In genomic region chr3:27589795-27590194, GRCh38 we compare ENCODE assay signal across 10 cellular contexts.
A peak's percentile ranks its signal among the peaks of the same experiment; 100 is the strongest.
DNase-seq lines count a peak whose midpoint lies in the region; ATAC-seq and TF ChIP-seq lines count a peak whose summit lies in the region.
"Had no signal": no experiment of that assay in that cellular context is flagged by ENCODE, and none has a peak within 500 bp of the region (broad histone marks: within the 10 kb centered on the region; RNA-seq: fewer than 3 reads in every experiment).

No MANE protein-coding gene starts in this region.

- H3K4me1 Mint-ChIP-seq in stimulated activated naive CD8-positive, alpha-beta T cell treated with anti-CD3 and anti-CD28 coated beads, Interleukin-15, Interleukin-2, amounts not matched to agents 100 ng/mL and 50 ng/mL, for 24 hours (ENCODE audit: low read depth): peaks cover 27% of the 10 kb centered on the region
- H3K4me1 Mint-ChIP-seq in stimulated activated naive CD8-positive, alpha-beta T cell treated with anti-CD3 and anti-CD28 coated beads, Interleukin-15, amount 100 ng/mL, for 72 hours: peaks cover 28% of the 10 kb centered on the region
- H3K4me1 Mint-ChIP-seq in naive thymus-derived CD4-positive, alpha-beta T cell: peaks cover 23 to 33% (median 26%) of the 10 kb centered on the region in 7 donors

- ATAC-seq in stimulated activated naive CD8-positive, alpha-beta T cell treated with anti-CD3 and anti-CD28 coated beads, Interleukin-15, amount 100 ng/mL, for 72 hours: no peak
- no peak for ATAC-seq in naive thymus-derived CD4-positive, alpha-beta T cell
- no peak for ATAC-seq in HG02623 (IDR thresholded peaks at IDR 0.05; ENCODE audit: unreplicated experiment)

- no peaks in the 10 kb centered on the region for H3K36me3 ChIP-seq in naive thymus-derived CD4-positive, alpha-beta T cell (ENCODE audit: control insufficient read depth in 2 of 3, insufficient read depth in 3 of 3, low read length in 3 of 3)
- no peaks in the 10 kb centered on the region for H3K36me3 ChIP-seq in adrenal gland (replicated peaks in 1 of 2)

- POLR2A ChIA-PET in naive thymus-derived CD4-positive, alpha-beta T cell (lab: Charles Lee): no interaction called here

- no peaks in the 10 kb centered on the region for H3K9me3 Mint-ChIP-seq in stimulated activated naive CD8-positive, alpha-beta T cell treated with anti-CD3 and anti-CD28 coated beads, Interleukin-15, Interleukin-2, amounts not matched to agents 100 ng/mL and 50 ng/mL, for 24 hours
- H3K9me3 Mint-ChIP-seq in stimulated activated naive CD8-positive, alpha-beta T cell treated with anti-CD3 and anti-CD28 coated beads, Interleukin-15, amount 100 ng/mL, for 72 hours: no peaks in the 10 kb centered on the region
- H3K9me3 Mint-ChIP-seq in naive thymus-derived CD4-positive, alpha-beta T cell: peaks cover 0 to 4% (median 0%) of the 10 kb centered on the region in 11 donors

- H3K27ac ChIP-seq in naive thymus-derived CD4-positive, alpha-beta T cell (ENCODE audit: low read depth, low read length): no peak overlapping the region
- H3K27ac ChIP-seq in adrenal gland: peak overlapping the region in 2 of 5 donors; percentile 21 to 64

- 71 to 86% (median 79%) methylated on average over 1 of the region's 1 CpG for WGBS in adrenal gland, 4 donors

- CTCF ChIA-PET in naive thymus-derived CD4-positive, alpha-beta T cell (lab: Charles Lee): no interaction called here

- no peaks in the 10 kb centered on the region for H3K27me3 ChIP-seq in naive thymus-derived CD4-positive, alpha-beta T cell (ENCODE audit: control insufficient read depth in 2 of 2, insufficient read depth in 2 of 2, low read length in 2 of 2)
- H3K27me3 ChIP-seq in adrenal gland: no peaks in the 10 kb centered on the region

- peak overlapping the region; percentile 69 for H3K27ac Mint-ChIP-seq in stimulated activated naive CD8-positive, alpha-beta T cell treated with anti-CD3 and anti-CD28 coated beads, Interleukin-15, Interleukin-2, amounts not matched to agents 100 ng/mL and 50 ng/mL, for 24 hours
- no peak overlapping the region for H3K27ac Mint-ChIP-seq in stimulated activated naive CD8-positive, alpha-beta T cell treated with anti-CD3 and anti-CD28 coated beads, Interleukin-15, amount 100 ng/mL, for 72 hours
- peak overlapping the region in 6 of 9 donors; percentile 4 to 78 (median 64) for H3K27ac Mint-ChIP-seq in naive thymus-derived CD4-positive, alpha-beta T cell
- H3K27ac Mint-ChIP-seq: B cell had no signal

- no peak for TF ChIP-seq POLR2A in adrenal gland (IDR thresholded peaks at IDR 0.05)

- no peak overlapping the region for H3K4me3 ChIP-seq in naive thymus-derived CD4-positive, alpha-beta T cell (ENCODE audit: low read length)
- no peak overlapping the region for H3K4me3 ChIP-seq in adrenal gland

- DNase-seq in stimulated activated naive CD8-positive, alpha-beta T cell treated with anti-CD3 and anti-CD28 coated beads, Interleukin-15, amount 100 ng/mL, for 72 hours: no peak
- DNase-seq in dedifferentiated amniotic fluid mesenchymal stem cell (ENCODE audit: extremely low spot score): peak; percentile 18
- no peak for DNase-seq in naive thymus-derived CD4-positive, alpha-beta T cell
- DNase-seq in NCI-H2196 (lab: John Stamatoyannopoulos, UW; ENCODE audit: unreplicated experiment): no peak
- no peak for DNase-seq in NCI-H1930 (lab: John Stamatoyannopoulos, UW)
- DNase-seq in adrenal gland: no peak
- DNase-seq: NCI-H2029 treated with DMSO at 0.1 percent for 48 hours had no signal

- no peaks in the 10 kb centered on the region for H3K9me3 ChIP-seq in naive thymus-derived CD4-positive, alpha-beta T cell (ENCODE audit: control insufficient read depth in 2 of 3, low read length in 3 of 3)
- no peaks in the 10 kb centered on the region for H3K9me3 ChIP-seq in adrenal gland (replicated peaks in 1 of 3)

- H3K4me3 Mint-ChIP-seq in stimulated activated naive CD8-positive, alpha-beta T cell treated with anti-CD3 and anti-CD28 coated beads, Interleukin-15, Interleukin-2, amounts not matched to agents 100 ng/mL and 50 ng/mL, for 24 hours: no peak overlapping the region
- H3K4me3 Mint-ChIP-seq in stimulated activated naive CD8-positive, alpha-beta T cell treated with anti-CD3 and anti-CD28 coated beads, Interleukin-15, amount 100 ng/mL, for 72 hours: no peak overlapping the region
- peak overlapping the region in 4 of 10 donors; percentile 3 to 56 (median 36) for H3K4me3 Mint-ChIP-seq in naive thymus-derived CD4-positive, alpha-beta T cell

- H3K36me3 Mint-ChIP-seq in stimulated activated naive CD8-positive, alpha-beta T cell treated with anti-CD3 and anti-CD28 coated beads, Interleukin-15, Interleukin-2, amounts not matched to agents 100 ng/mL and 50 ng/mL, for 24 hours (ENCODE audit: low read depth): no peaks in the 10 kb centered on the region
- H3K36me3 Mint-ChIP-seq in naive thymus-derived CD4-positive, alpha-beta T cell: peaks cover 0 to 5% (median 0%) of the 10 kb centered on the region in 5 donors

- TF ChIP-seq CTCF in adrenal gland (IDR thresholded peaks at IDR 0.05): no peak

- no peaks in the 10 kb centered on the region for H3K27me3 Mint-ChIP-seq in stimulated activated naive CD8-positive, alpha-beta T cell treated with anti-CD3 and anti-CD28 coated beads, Interleukin-15, Interleukin-2, amounts not matched to agents 100 ng/mL and 50 ng/mL, for 24 hours
- H3K27me3 Mint-ChIP-seq in stimulated activated naive CD8-positive, alpha-beta T cell treated with anti-CD3 and anti-CD28 coated beads, Interleukin-15, amount 100 ng/mL, for 72 hours: no peaks in the 10 kb centered on the region
- no peaks in the 10 kb centered on the region for H3K27me3 Mint-ChIP-seq in naive thymus-derived CD4-positive, alpha-beta T cell
- H3K27me3 Mint-ChIP-seq: B cell had no signal

- peaks cover 25 to 26% of the 10 kb centered on the region in 2 donors for H3K4me1 ChIP-seq in naive thymus-derived CD4-positive, alpha-beta T cell (ENCODE audit: control insufficient read depth in 2 of 2, insufficient read depth in 2 of 2, low read length in 2 of 2)
- H3K4me1 ChIP-seq in adrenal gland (replicated peaks in 1 of 2): peaks cover 14 to 36% of the 10 kb centered on the region in 2 donors

- intact Hi-C loops in naive thymus-derived CD4-positive, alpha-beta T cell (cut with micrococcal nuclease): loop anchor here in 1 of 2 donors (2.0 to 10.0 kb wide), 3 partner anchors 38 to 105 kb away; partner anchors contain the start of gene SLC4A7
- intact Hi-C loops in adrenal gland (cut with DNase I): no loop called here

Comparison
In these comparisons a context has a peak if more than half of its experiments do, and no peak if none do; other contexts are left out.
1. H3K27ac Mint-ChIP-seq: peak in stimulated activated naive CD8-positive, alpha-beta T cell treated with anti-CD3 and anti-CD28 coated beads, Interleukin-15, Interleukin-2, amounts not matched to agents 100 ng/mL and 50 ng/mL, for 24 hours (single experiment) and naive thymus-derived CD4-positive, alpha-beta T cell (6 of 9); none in stimulated activated naive CD8-positive, alpha-beta T cell treated with anti-CD3 and anti-CD28 coated beads, Interleukin-15, amount 100 ng/mL, for 72 hours (0 of 2).